In genomic region chr16:59748531-59748930, GRCh38 we compare ENCODE assay signal across 18 cellular contexts.
"Had no signal": no experiment of that assay in that cellular context is flagged by ENCODE, and none has a peak within 500 bp of the region (broad histone marks: within the 10 kb centered on the region; RNA-seq: fewer than 3 reads in every experiment).

No MANE protein-coding gene starts in this region.

- H3K36me3 Mint-ChIP-seq: naive B cell; stimulated activated memory B cell treated with anti-CD40 and anti-IgM and Interleukin-4, amounts not matched to agents 10 μg/mL and 1 μg/mL and 100 μg/mL, for 72 hours; type B pancreatic cell had no signal

- H3K27me3 ChIP-seq: pancreas, right lobe of liver, testis had no signal

- ATAC-seq: activated T-cell treated with anti-CD3 and anti-CD28 coated beads, Interleukin-2, amount 50 U/mL, for 72 hours; left ventricle myocardium superior; pancreas; right lobe of liver; stimulated activated memory B cell treated with anti-CD40 and anti-IgM and Interleukin-4, amounts not matched to agents 10 μg/mL and 1 μg/mL and 100 μg/mL, for 72 hours had no signal

- H3K4me3 Mint-ChIP-seq: activated T-cell treated with anti-CD3 and anti-CD28 coated beads, Interleukin-2, amount 50 U/mL, for 72 hours; dendritic cell treated with granulocyte-macrophage colony-stimulating factor and Interleukin-4, amounts not matched to agents 40 ng/mL and 50 ng/mL, for 4 days; naive B cell; stimulated activated memory B cell treated with anti-CD40 and anti-IgM and Interleukin-4, amounts not matched to agents 10 μg/mL and 1 μg/mL and 100 μg/mL, for 72 hours; type B pancreatic cell had no signal

- H3K9me3 Mint-ChIP-seq: dendritic cell treated with granulocyte-macrophage colony-stimulating factor and Interleukin-4, amounts not matched to agents 40 ng/mL and 50 ng/mL, for 4 days; type B pancreatic cell had no signal

- H3K27ac Mint-ChIP-seq: activated T-cell treated with anti-CD3 and anti-CD28 coated beads, Interleukin-2, amount 50 U/mL, for 72 hours; dendritic cell treated with granulocyte-macrophage colony-stimulating factor and Interleukin-4, amounts not matched to agents 40 ng/mL and 50 ng/mL, for 4 days; naive B cell; stimulated activated memory B cell treated with anti-CD40 and anti-IgM and Interleukin-4, amounts not matched to agents 10 μg/mL and 1 μg/mL and 100 μg/mL, for 72 hours; type B pancreatic cell had no signal

- H3K4me1 Mint-ChIP-seq: naive B cell; stimulated activated memory B cell treated with anti-CD40 and anti-IgM and Interleukin-4, amounts not matched to agents 10 μg/mL and 1 μg/mL and 100 μg/mL, for 72 hours had no signal

- H3K36me3 ChIP-seq: pancreas, right lobe of liver had no signal

- DNase-seq: activated CD4-positive, alpha-beta T cell treated with anti-CD3 and anti-CD28 coated beads, Interleukin-2, amount 50 U/mL, for 1 hour; activated CD4-positive, CD25-positive, alpha-beta regulatory T cell treated with anti-CD3 and anti-CD28 coated beads, Interleukin-2, amount 50 U/mL, for 72 hours; activated CD8-positive, alpha-beta memory T cell treated with anti-CD3 and anti-CD28 coated beads for 24 hours; activated effector memory CD4-positive, alpha-beta T cell treated with anti-CD3 and anti-CD28 coated beads, Interleukin-2, amount 50 U/mL, for 16 hours; activated naive CD4-positive, alpha-beta T cell treated with anti-CD3 and anti-CD28 coated beads, Interleukin-2, amount 50 U/mL, for 16 hours; activated T-cell treated with anti-CD3 and anti-CD28 coated beads, Interleukin-2, amount 50 U/mL, for 72 hours; effector memory CD4-positive, alpha-beta T cell; head of caudate nucleus; left ventricle myocardium superior; naive B cell; pancreas; right lobe of liver; stimulated activated CD4-positive, alpha-beta T cell treated with anti-CD3 and anti-CD28 coated beads, Interleukin-4, amount 100 ng/mL, for 4 hours; T1000; testis had no signal

- H3K4me3 ChIP-seq: pancreas, right lobe of liver, testis had no signal

- H3K27me3 Mint-ChIP-seq: dendritic cell treated with granulocyte-macrophage colony-stimulating factor and Interleukin-4, amounts not matched to agents 40 ng/mL and 50 ng/mL, for 4 days; naive B cell; stimulated activated memory B cell treated with anti-CD40 and anti-IgM and Interleukin-4, amounts not matched to agents 10 μg/mL and 1 μg/mL and 100 μg/mL, for 72 hours; type B pancreatic cell had no signal

- H3K27ac ChIP-seq: pancreas, right lobe of liver, testis had no signal

- H3K4me1 ChIP-seq: pancreas, right lobe of liver, testis had no signal

- H3K9me3 ChIP-seq: pancreas, right lobe of liver, testis had no signal
